In genomic region chr10:79350407-79351154, GRCh38 we compare ENCODE assay signal across 19 cellular contexts. TPM values are rescaled to one million over a fixed set of nuclear protein-coding genes. Genes with fewer than 3 reads are reported as not detected.
A peak's percentile ranks its signal among the peaks of the same experiment; 100 is the strongest.
DNase-seq lines count a peak whose midpoint lies in the region; ATAC-seq and TF ChIP-seq lines count a peak whose summit lies in the region.
"Had no signal": no experiment of that assay in that cellular context is flagged by ENCODE, and none has a peak within 500 bp of the region (broad histone marks: within the 10 kb centered on the region; RNA-seq: fewer than 3 reads in every experiment).

No MANE protein-coding gene starts in this region.

- no peaks in the 10 kb centered on the region for H3F3A ChIP-seq in Loucy (ENCODE audit: low read depth)

- TF ChIP-seq CTCF in Loucy (conservative IDR thresholded peaks at IDR 0.05; ENCODE audit: low read length), result no peak
- no peak for TF ChIP-seq CTCF in colonic mucosa (IDR thresholded peaks at IDR 0.05)

- no peaks in the 10 kb centered on the region for H3K9me3 ChIP-seq in Loucy (ENCODE audit: insufficient read depth, low read depth, low read length)
- no peaks in the 10 kb centered on the region for H3K9me3 ChIP-seq in colonic mucosa
- H3K9me3 ChIP-seq: Caco-2, left ventricle myocardium inferior, psoas muscle had no signal

- H3K27me3 ChIP-seq in Loucy (ENCODE audit: insufficient read depth, low read length, poor library complexity, severe bottlenecking) (peaks cover 4% of the 10 kb centered on the region), colonic mucosa (no peaks in the 10 kb centered on the region)

- H3K4me1 ChIP-seq in Loucy (ENCODE audit: insufficient read depth, low read length, poor library complexity, severe bottlenecking) (peaks cover 45% of the 10 kb centered on the region), colonic mucosa (peaks cover 12% of the 10 kb centered on the region)
- H3K4me1 ChIP-seq: Caco-2 had no signal

- no peaks in the 10 kb centered on the region for H3K27me3 Mint-ChIP-seq in activated naive CD8-positive, alpha-beta T cell
- H3K27me3 Mint-ChIP-seq in activated naive CD8-positive, alpha-beta T cell treated with anti-CD3 and anti-CD28 coated beads for 36 hours, result no peaks in the 10 kb centered on the region
- H3K27me3 Mint-ChIP-seq: T-cell had no signal

- peak overlapping the region; percentile 16 for H3K27ac Mint-ChIP-seq in activated naive CD8-positive, alpha-beta T cell
- H3K27ac Mint-ChIP-seq in activated naive CD8-positive, alpha-beta T cell treated with anti-CD3 and anti-CD28 coated beads for 36 hours, result no peak overlapping the region
- H3K27ac Mint-ChIP-seq in stimulated activated effector memory CD8-positive, alpha-beta T cell treated with anti-CD3 and anti-CD28 coated beads, Interleukin-12 subunit alpha, Interleukin-12 subunit beta, amount 100 ng/mL, for 72 hours, result peak overlapping the region; percentile 93

- peaks cover 77% of the 10 kb centered on the region for H4K20me1 ChIP-seq in Loucy (ENCODE audit: insufficient read depth, low read length, poor library complexity, severe bottlenecking)

- H3K36me3 ChIP-seq in Loucy (ENCODE audit: insufficient read depth, low read length) (peaks cover 62% of the 10 kb centered on the region), colonic mucosa (peaks cover 30% of the 10 kb centered on the region)

- peak overlapping the region; percentile 98 for H3K4me2 ChIP-seq in Loucy (ENCODE audit: low read depth, low read length, poor library complexity, severe bottlenecking)

- H3K9me2 ChIP-seq in Loucy (replicated peaks; ENCODE audit: low read depth, low read length), result no peaks in the 10 kb centered on the region

- H3K9me3 Mint-ChIP-seq in activated naive CD8-positive, alpha-beta T cell (ENCODE audit: low read depth), result no peaks in the 10 kb centered on the region
- H3K9me3 Mint-ChIP-seq in activated naive CD8-positive, alpha-beta T cell treated with anti-CD3 and anti-CD28 coated beads for 36 hours, result no peaks in the 10 kb centered on the region
- no peaks in the 10 kb centered on the region for H3K9me3 Mint-ChIP-seq in stimulated activated effector memory CD8-positive, alpha-beta T cell treated with anti-CD3 and anti-CD28 coated beads, Interleukin-12 subunit alpha, Interleukin-12 subunit beta, amount 100 ng/mL, for 72 hours
- H3K9me3 Mint-ChIP-seq: T-cell had no signal

- peaks cover 90% of the 10 kb centered on the region for H3K79me2 ChIP-seq in Loucy (ENCODE audit: insufficient read depth, low read length)

- H3K27ac ChIP-seq in colonic mucosa, result no peak overlapping the region
- H3K27ac ChIP-seq: left ventricle myocardium inferior had no signal

- no peak overlapping the region for H2AFZ ChIP-seq in Loucy (ENCODE audit: low read length)

- H3K4me1 Mint-ChIP-seq in activated naive CD8-positive, alpha-beta T cell (ENCODE audit: low read depth), result peaks cover 32% of the 10 kb centered on the region
- peaks cover 43% of the 10 kb centered on the region for H3K4me1 Mint-ChIP-seq in activated naive CD8-positive, alpha-beta T cell treated with anti-CD3 and anti-CD28 coated beads for 36 hours
- H3K4me1 Mint-ChIP-seq in stimulated activated effector memory CD8-positive, alpha-beta T cell treated with anti-CD3 and anti-CD28 coated beads, Interleukin-12 subunit alpha, Interleukin-12 subunit beta, amount 100 ng/mL, for 72 hours, result peaks cover 63% of the 10 kb centered on the region

- peak overlapping the region; percentile 99 for H3K9ac ChIP-seq in Loucy (ENCODE audit: low read depth, low read length, poor library complexity, severe bottlenecking)
- H3K9ac ChIP-seq in colonic mucosa (ENCODE audit: low read depth in 2 of 2, low read length in 2 of 2), result no peak overlapping the region

- H3K4me3 ChIP-seq in Loucy (ENCODE audit: low read length, poor library complexity, severe bottlenecking) (peak overlapping the region; percentile 92), colonic mucosa (no peak overlapping the region)
- H3K4me3 ChIP-seq: psoas muscle had no signal

- ATAC-seq in stimulated activated effector memory CD8-positive, alpha-beta T cell treated with anti-CD3 and anti-CD28 coated beads, Interleukin-12 subunit alpha, Interleukin-12 subunit beta, amount 100 ng/mL, for 72 hours, result no peak
- no peak for ATAC-seq in GM21515 (IDR thresholded peaks at IDR 0.05; ENCODE audit: unreplicated experiment)
- ATAC-seq: psoas muscle, T-cell had no signal

- H3K4me3 Mint-ChIP-seq in activated naive CD8-positive, alpha-beta T cell, result peak overlapping the region; percentile 89
- H3K4me3 Mint-ChIP-seq in activated naive CD8-positive, alpha-beta T cell treated with anti-CD3 and anti-CD28 coated beads for 36 hours, result no peak overlapping the region
- H3K4me3 Mint-ChIP-seq in stimulated activated effector memory CD8-positive, alpha-beta T cell treated with anti-CD3 and anti-CD28 coated beads, Interleukin-12 subunit alpha, Interleukin-12 subunit beta, amount 100 ng/mL, for 72 hours, result peak overlapping the region; percentile 88

- DNase-seq in activated naive CD8-positive, alpha-beta T cell treated with anti-CD3 and anti-CD28 coated beads for 36 hours, result no peak
- DNase-seq in colonic mucosa (peak; percentile 16), DMS 273 (lab: John Stamatoyannopoulos, UW; ENCODE audit: unreplicated experiment) (no peak), HCEC 1CT (no peak)
- peak in 1 of 2 donors; percentile 1 for DNase-seq in stimulated activated effector memory CD8-positive, alpha-beta T cell treated with anti-CD3 and anti-CD28 coated beads, Interleukin-12 subunit alpha, Interleukin-12 subunit beta, amount 100 ng/mL, for 72 hours (ENCODE audit: low spot score in 2 of 2)
- DNase-seq: activated CD4-positive, CD25-positive, alpha-beta regulatory T cell; amniotic stem cell; Caco-2; Kasumi-1; left ventricle myocardium inferior; NCI-H1436; NCI-H2227 treated with DMSO at 0.1 percent for 48 hours; NK-92 treated with Interleukin-12 subunit alpha and Interleukin-12 subunit beta, amount 100 ng/mL, for 24 hours; psoas muscle; stimulated activated CD4-positive, alpha-beta T cell treated with anti-CD3 and anti-CD28 coated beads, Interleukin-12 subunit alpha, Interleukin-12 subunit beta, amount 100 ng/mL, for 4 hours; T-cell had no signal

- peaks cover 21% of the 10 kb centered on the region for H3K36me3 Mint-ChIP-seq in activated naive CD8-positive, alpha-beta T cell
- peaks cover 56% of the 10 kb centered on the region for H3K36me3 Mint-ChIP-seq in activated naive CD8-positive, alpha-beta T cell treated with anti-CD3 and anti-CD28 coated beads for 36 hours
- H3K36me3 Mint-ChIP-seq in stimulated activated effector memory CD8-positive, alpha-beta T cell treated with anti-CD3 and anti-CD28 coated beads, Interleukin-12 subunit alpha, Interleukin-12 subunit beta, amount 100 ng/mL, for 72 hours, result peaks cover 89% of the 10 kb centered on the region

- intact Hi-C loops in colonic mucosa (cut with DNase I), result no loop called here

RNA-seq across cellular contexts. Expression of gene PPIF, which starts 3.3 kb away (rescaled TPM):
- total RNA-seq in activated naive CD8-positive, alpha-beta T cell treated with anti-CD3 and anti-CD28 coated beads for 36 hours, result 100 to 1,000 TPM; 163 to 176 TPM
- 100 to 1,000 TPM in 1 of 2 donors, 10 to 100 TPM in 1; 99.3 to 154 TPM for total RNA-seq in colonic mucosa
